Comparison of ENCODE assay signal across 1 cellular context in the genomic region with DNA sequence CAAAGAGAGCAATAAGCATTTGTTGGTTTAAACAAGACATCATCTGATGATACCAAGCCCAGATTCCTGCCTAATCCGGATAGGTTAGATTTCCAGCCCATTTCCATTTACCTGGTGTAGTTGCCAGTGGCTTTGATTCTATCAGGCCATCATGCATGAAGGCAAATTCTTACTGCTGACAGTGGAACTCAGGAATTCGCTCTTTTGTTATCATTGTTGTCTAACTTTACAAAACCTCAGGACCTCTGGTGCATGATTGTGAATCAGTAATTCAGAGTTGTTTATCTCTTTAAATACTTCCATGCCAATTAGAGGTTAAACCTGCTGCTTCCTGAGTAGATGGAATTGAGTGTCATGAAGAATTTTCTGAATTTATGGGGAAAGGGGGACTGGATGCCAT.
A peak's percentile ranks its signal among the peaks of the same experiment; 100 is the strongest.
TF ChIP-seq lines count a peak whose summit lies in the region.

No MANE protein-coding gene starts in this region.

TF ChIP-seq in H1, 55 proteins besides CTCF, POLR2A, EP300 and RAD21 (continued from another document):
- TF ChIP-seq CEBPB (IDR thresholded peaks at IDR 0.05; ENCODE audit: low read depth, low read length) (no peak), JUN (IDR thresholded peaks at IDR 0.05; ENCODE audit: low read depth, low read length) (0 out of 2 replicates have a peak, but pooled peaks have one; percentile 3), TBP (IDR thresholded peaks at IDR 0.05; ENCODE audit: low read depth, low read length) (no peak), TEAD4 (IDR thresholded peaks at IDR 0.05; ENCODE audit: low read depth, low read length) (peak; percentile 68)
